In the genomic region with DNA sequence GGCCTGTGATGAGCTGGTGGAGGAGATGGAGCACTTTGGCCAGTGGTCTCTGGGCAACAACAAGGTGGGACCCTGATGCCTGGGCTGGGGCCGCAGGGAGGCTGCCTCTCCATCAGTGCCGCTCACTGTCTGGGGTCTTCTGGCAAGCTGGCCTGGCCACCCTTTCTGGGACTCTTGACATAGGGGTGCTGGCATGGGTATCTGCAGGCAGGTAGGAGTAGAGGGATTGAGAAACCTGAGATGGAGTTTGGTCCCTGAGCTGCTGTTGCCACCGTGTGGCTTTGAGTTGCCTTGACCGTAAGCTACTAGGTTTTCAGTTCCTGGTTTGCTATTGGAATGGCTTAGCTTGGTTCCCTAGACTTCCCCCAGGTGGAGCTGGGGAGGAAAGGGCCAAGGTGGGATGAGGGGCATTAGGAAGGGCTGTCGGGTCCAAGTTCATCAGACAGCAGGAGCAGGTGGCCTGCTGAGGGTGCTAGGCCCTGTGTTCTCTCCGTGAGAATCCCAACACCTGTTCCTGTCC, we compare ENCODE assay signal across 8 cellular contexts. TPM values are rescaled to one million over a fixed set of nuclear protein-coding genes. Genes with fewer than 3 reads are reported as not detected.
A peak's percentile ranks its signal among the peaks of the same experiment; 100 is the strongest.
DNase-seq lines count a peak whose midpoint lies in the region; ATAC-seq and TF ChIP-seq lines count a peak whose summit lies in the region.

No MANE protein-coding gene starts in this region.

- H2AFZ ChIP-seq in MM.1S (ENCODE audit: low read length), result no peak overlapping the region

- peak; percentile 41 for TF ChIP-seq CTCF in MM.1S (IDR thresholded peaks at IDR 0.05; ENCODE audit: low read length)
- peak in 5 of 6 experiments; percentile 34 to 75 (median 53) for TF ChIP-seq CTCF in esophagus squamous epithelium (IDR thresholded peaks at IDR 0.05)
- peak; percentile 60 for TF ChIP-seq CTCF in neutrophil (IDR thresholded peaks at IDR 0.05)

- H3K79me2 ChIP-seq in MM.1S (ENCODE audit: low read length), result no peaks in the 10 kb centered on the region

- H3K4me3 ChIP-seq in MM.1S (ENCODE audit: low read length) (no peak overlapping the region), esophagus squamous epithelium (no peak overlapping the region), neutrophil (ENCODE audit: low read depth in 1 of 2, low read length in 1 of 2) (no peak overlapping the region)

- ATAC-seq in GM18505 (IDR thresholded peaks at IDR 0.05; ENCODE audit: unreplicated experiment), result no peak
- no peak for ATAC-seq in HG02571 (IDR thresholded peaks at IDR 0.05; ENCODE audit: unreplicated experiment)

- H3K36me3 ChIP-seq in MM.1S (replicated peaks; ENCODE audit: insufficient read depth, low read length), result no peaks in the 10 kb centered on the region
- H3K36me3 ChIP-seq in esophagus squamous epithelium, result peaks cover 14 to 59% (median 19%) of the 10 kb centered on the region in 3 donors
- H3K36me3 ChIP-seq in neutrophil, result peaks cover 76% of the 10 kb centered on the region

- no peaks in the 10 kb centered on the region for H4K20me1 ChIP-seq in MM.1S (ENCODE audit: insufficient read depth, low read length)

- DNase-seq in ELR (ENCODE audit: low read depth) (peak; percentile 60), MM.1S (peak; percentile 15), RPMI7951 (ENCODE audit: low read depth) (peak; percentile 47), esophagus squamous epithelium (lab: John Stamatoyannopoulos, UW) (no peak), epidermal melanocyte (ENCODE audit: insufficient read length, low spot score) (no peak)

- no peak overlapping the region for H3K27ac ChIP-seq in MM.1S (ENCODE audit: low read length)
- peak overlapping the region in 3 of 4 donors; percentile 69 to 86 (median 78) for H3K27ac ChIP-seq in esophagus squamous epithelium
- H3K27ac ChIP-seq in neutrophil, result peak overlapping the region; percentile 46

- no peaks in the 10 kb centered on the region for H3K9me3 ChIP-seq in MM.1S (replicated peaks; ENCODE audit: insufficient read depth, low read length)
- no peaks in the 10 kb centered on the region for H3K9me3 ChIP-seq in esophagus squamous epithelium
- no peaks in the 10 kb centered on the region for H3K9me3 ChIP-seq in neutrophil

- TF ChIP-seq POLR2A in esophagus squamous epithelium (IDR thresholded peaks at IDR 0.05), result no peak
- no peak for TF ChIP-seq POLR2A in GM18505 (IDR thresholded peaks at IDR 0.05; ENCODE audit: borderline replicate concordance, extremely low read depth, insufficient read depth, insufficient read length)

- H3K27me3 ChIP-seq in MM.1S (replicated peaks; ENCODE audit: insufficient read depth, low read length), result no peaks in the 10 kb centered on the region
- H3K27me3 ChIP-seq in esophagus squamous epithelium, result no peaks in the 10 kb centered on the region
- no peaks in the 10 kb centered on the region for H3K27me3 ChIP-seq in neutrophil

- no peak overlapping the region for H3K9ac ChIP-seq in MM.1S (ENCODE audit: low read length)

- no peak overlapping the region for H3K4me2 ChIP-seq in MM.1S (ENCODE audit: low read depth, low read length)

- no peaks in the 10 kb centered on the region for H3F3A ChIP-seq in MM.1S (ENCODE audit: insufficient read depth, low read length)

- H3K4me1 ChIP-seq in MM.1S (ENCODE audit: low read length) (no peaks in the 10 kb centered on the region), esophagus squamous epithelium (peaks cover 0 to 52% (median 0%) of the 10 kb centered on the region in 3 donors), neutrophil (ENCODE audit: control insufficient read depth in 1 of 2, insufficient read depth in 1 of 2, low read depth in 1 of 2, low read length in 1 of 2) (peaks cover 3 to 4% of the 10 kb centered on the region in 2 experiments)

- intact Hi-C loops in esophagus squamous epithelium (cut with DNase I), result loop anchor here (10.0 kb wide), 1 partner anchor 132 kb away; no protein-coding TSS in a partner anchor

- 24 to 72% methylated on average over 3 to 4 of the region's 6 CpGs for WGBS in esophagus squamous epithelium, 2 donors

- H3K9me2 ChIP-seq in MM.1S (replicated peaks; ENCODE audit: insufficient read depth, low read length), result no peaks in the 10 kb centered on the region

RNA-seq across cellular contexts. Expression of a gene that starts 13.2 kb away (rescaled TPM):
- total RNA-seq in RPMI7951 (2014; rRNA removed; shearing (Covaris generic)), result 36.0 and 38.9 TPM in 2 replicates
- total RNA-seq in esophagus squamous epithelium, result 10 to 100 TPM; 64.4 to 96.9 (median 78.7) TPM

RNA-seq across cellular contexts. Expression of a gene that starts 32.6 kb away (rescaled TPM):
- total RNA-seq in RPMI7951 (2014; rRNA removed; shearing (Covaris generic)), result 395 and 413 TPM in 2 replicates
- total RNA-seq in esophagus squamous epithelium, result 10 to 100 TPM; 29.8 to 38.1 (median 34.3) TPM

RNA-seq across cellular contexts. Expression of a gene that starts 40.9 kb away (rescaled TPM):
- 53.2 and 58.2 TPM in 2 replicates for total RNA-seq in RPMI7951 (2014; rRNA removed; shearing (Covaris generic))
- total RNA-seq in esophagus squamous epithelium, result 10 to 100 TPM; 40.4 to 50.5 (median 47.9) TPM

RNA-seq across cellular contexts. Expression of a gene that starts 52.2 kb away (rescaled TPM):
- 25.1 and 35.0 TPM in 2 replicates for total RNA-seq in RPMI7951 (2014; rRNA removed; shearing (Covaris generic))
- 10 to 100 TPM; 13.0 to 24.9 (median 19.8) TPM for total RNA-seq in esophagus squamous epithelium

Comparison
In these comparisons a context has a peak if more than half of its experiments do, and no peak if none do; other contexts are left out.
1. DNase-seq: peak in ELR (single experiment), MM.1S (single experiment) and RPMI7951 (single experiment); none in esophagus squamous epithelium (single experiment) and epidermal melanocyte (single experiment).
2. RNA of a gene that starts 32.6 kb away (total RNA-seq): 395 to 413 TPM in RPMI7951; 29.8 to 38.1 TPM in esophagus squamous epithelium; every median in the first group is over 10 times any median in the second.
3. Peak in every context shown above with its lines, with median percentiles within 50 percentile points of each other: CTCF ChIP-seq.